In genomic region chr17:57662644-57663308, GRCh38 we compare ENCODE assay signal across 8 cellular contexts.
DNase-seq lines count a peak whose midpoint lies in the region; ATAC-seq and TF ChIP-seq lines count a peak whose summit lies in the region.

No MANE protein-coding gene starts in this region.

- peak overlapping the region in 3 of 4 experiments; percentile 12 to 35 (median 18) for H3K4me3 ChIP-seq in fibroblast of lung (replicated peaks in 1 of 4; ENCODE audit: control extremely low read depth in 1 of 4, insufficient read depth in 1 of 4, low read depth in 3 of 4, low read length in 4 of 4)
- peak overlapping the region in 1 of 2 donors; percentile 68 for H3K4me3 ChIP-seq in stomach smooth muscle (ENCODE audit: low read length in 2 of 2)

- no peaks in the 10 kb centered on the region for H4K20me1 ChIP-seq in fibroblast of lung (ENCODE audit: control insufficient read depth, extremely low read depth, insufficient read depth, low read length)

- peak overlapping the region; percentile 58 for H2AFZ ChIP-seq in fibroblast of lung (ENCODE audit: low read length)

- H3K36me3 ChIP-seq in fibroblast of lung (ENCODE audit: control insufficient read depth, insufficient read depth, low read length) (no peaks in the 10 kb centered on the region), stomach smooth muscle (ENCODE audit: control insufficient read depth in 2 of 2, insufficient read depth in 2 of 2, low read length in 2 of 2) (no peaks in the 10 kb centered on the region)

- no peak for TF ChIP-seq CTCF in C4-2B (conservative IDR thresholded peaks at IDR 0.05)
- TF ChIP-seq CTCF in fibroblast of lung (conservative IDR thresholded peaks at IDR 0.05 in 1 of 2, IDR thresholded peaks at IDR 0.05 in 1 of 2; ENCODE audit: low read depth in 1 of 2, low read length in 2 of 2), result no peak

- H3K9ac ChIP-seq in fibroblast of lung (ENCODE audit: insufficient read depth, low read length) (peak overlapping the region; percentile 13), stomach smooth muscle (ENCODE audit: low read length in 2 of 2) (peak overlapping the region in 1 of 2 donors; percentile 62)

- H3K4me1 ChIP-seq in fibroblast of lung (ENCODE audit: control insufficient read depth, extremely low read depth, insufficient read depth, low read length) (peaks cover 16% of the 10 kb centered on the region), stomach smooth muscle (ENCODE audit: control insufficient read depth, insufficient read depth, low read length) (peaks cover 22% of the 10 kb centered on the region)

- H3K79me2 ChIP-seq in fibroblast of lung (ENCODE audit: control insufficient read depth, insufficient read depth, low read length), result no peaks in the 10 kb centered on the region

- ATAC-seq in HG02852 (IDR thresholded peaks at IDR 0.05; ENCODE audit: unreplicated experiment) (peak; percentile 43), HG03469 (IDR thresholded peaks at IDR 0.05; ENCODE audit: unreplicated experiment) (no peak)

- no peaks in the 10 kb centered on the region for H3K27me3 ChIP-seq in fibroblast of lung (ENCODE audit: control insufficient read depth, insufficient read depth, low read length)
- H3K27me3 ChIP-seq in stomach smooth muscle (ENCODE audit: control insufficient read depth in 1 of 2, insufficient read depth in 2 of 2, low read length in 2 of 2), result no peaks in the 10 kb centered on the region

- H3K27ac ChIP-seq in C4-2B (peak overlapping the region; percentile 8; the same call in 1 of the 2 replicates), fibroblast of lung (ENCODE audit: insufficient read depth, low read length) (peak overlapping the region; percentile 92), stomach smooth muscle (ENCODE audit: low read length) (peak overlapping the region; percentile 70)

- peak; percentile 99 to 100 for DNase-seq in NCI-H524 (lab: John Stamatoyannopoulos, UW)
- peak; percentile 36 for DNase-seq in activated T-cell treated with anti-CD3 and anti-CD28 coated beads, Interleukin-2, amount 50 U/mL, for 1 hour
- DNase-seq in fibroblast of lung (ENCODE audit: low read depth in 2 of 2), result peak; percentile 99
- DNase-seq in middle frontal gyrus (ENCODE audit: extremely low spot score, low spot score), result peak; percentile 93

- H3K9me3 ChIP-seq in fibroblast of lung (ENCODE audit: control insufficient read depth, insufficient read depth, low read depth, low read length) (no peaks in the 10 kb centered on the region), stomach smooth muscle (ENCODE audit: control insufficient read depth in 2 of 2, low read length in 2 of 2) (no peaks in the 10 kb centered on the region)

- peak overlapping the region; percentile 79 for H3K4me2 ChIP-seq in fibroblast of lung (ENCODE audit: extremely low read depth, insufficient read depth, low read length)

Comparison
In these comparisons a context has a peak if more than half of its experiments do, and no peak if none do; other contexts are left out.
1. H3K27ac ChIP-seq: peak in every context shown above with its lines; median percentile 92 in fibroblast of lung; 70 in stomach smooth muscle; 8 in C4-2B.
2. DNase-seq: peak in every context shown above with its lines; median percentile 100 in NCI-H524; 99 in fibroblast of lung; 93 in middle frontal gyrus; 36 in activated T-cell treated with anti-CD3 and anti-CD28 coated beads, Interleukin-2, amount 50 U/mL, for 1 hour.